In genomic region chr10:92573091-92573797, GRCh38 we compare ENCODE assay signal across 2 cellular contexts.
TF ChIP-seq lines count a peak whose summit lies in the region.

No MANE protein-coding gene starts in this region.

TF ChIP-seq in IMR-90, 13 proteins besides CTCF, POLR2A, EP300 and RAD21:
- TF ChIP-seq MXI1 (IDR thresholded peaks at IDR 0.05; ENCODE audit: borderline replicate concordance, low read depth, low read length) (no peak), BHLHE40 (IDR thresholded peaks at IDR 0.05; ENCODE audit: low read depth, low read length) (no peak), SMC3 (IDR thresholded peaks at IDR 0.05; ENCODE audit: low read depth, low read length) (no peak), RCOR1 (IDR thresholded peaks at IDR 0.05; ENCODE audit: insufficient replicate concordance, low read length) (no peak), CEBPB (IDR thresholded peaks at IDR 0.05; ENCODE audit: low read depth, low read length) (no peak), MAFK (IDR thresholded peaks at IDR 0.05; ENCODE audit: low read depth, low read length) (no peak), RFX5 (IDR thresholded peaks at IDR 0.05; ENCODE audit: low read depth, low read length) (no peak), NFE2L2 (IDR thresholded peaks at IDR 0.05; ENCODE audit: low read depth, low read length) (no peak), CHD1 (IDR thresholded peaks at IDR 0.05; ENCODE audit: low read depth, low read length) (no peak), FOS (IDR thresholded peaks at IDR 0.05; ENCODE audit: low read depth, low read length) (no peak), MAZ (IDR thresholded peaks at IDR 0.05; ENCODE audit: borderline replicate concordance, low read depth, low read length) (no peak)
- TF ChIP-seq, protein P1, sequence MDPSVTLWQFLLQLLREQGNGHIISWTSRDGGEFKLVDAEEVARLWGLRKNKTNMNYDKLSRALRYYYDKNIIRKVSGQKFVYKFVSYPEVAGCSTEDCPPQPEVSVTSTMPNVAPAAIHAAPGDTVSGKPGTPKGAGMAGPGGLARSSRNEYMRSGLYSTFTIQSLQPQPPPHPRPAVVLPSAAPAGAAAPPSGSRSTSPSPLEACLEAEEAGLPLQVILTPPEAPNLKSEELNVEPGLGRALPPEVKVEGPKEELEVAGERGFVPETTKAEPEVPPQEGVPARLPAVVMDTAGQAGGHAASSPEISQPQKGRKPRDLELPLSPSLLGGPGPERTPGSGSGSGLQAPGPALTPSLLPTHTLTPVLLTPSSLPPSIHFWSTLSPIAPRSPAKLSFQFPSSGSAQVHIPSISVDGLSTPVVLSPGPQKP (IDR thresholded peaks at IDR 0.05; ENCODE audit: borderline replicate concordance, low read depth, low read length), result no peak
- TF ChIP-seq, protein P2, sequence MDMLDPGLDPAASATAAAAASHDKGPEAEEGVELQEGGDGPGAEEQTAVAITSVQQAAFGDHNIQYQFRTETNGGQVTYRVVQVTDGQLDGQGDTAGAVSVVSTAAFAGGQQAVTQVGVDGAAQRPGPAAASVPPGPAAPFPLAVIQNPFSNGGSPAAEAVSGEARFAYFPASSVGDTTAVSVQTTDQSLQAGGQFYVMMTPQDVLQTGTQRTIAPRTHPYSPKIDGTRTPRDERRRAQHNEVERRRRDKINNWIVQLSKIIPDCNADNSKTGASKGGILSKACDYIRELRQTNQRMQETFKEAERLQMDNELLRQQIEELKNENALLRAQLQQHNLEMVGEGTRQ (IDR thresholded peaks at IDR 0.05; ENCODE audit: low read depth, low read length), result no peak

TF ChIP-seq in liver, 16 proteins besides CTCF, POLR2A, EP300 and RAD21 (continued from another document):
- TF ChIP-seq ATF3 (IDR thresholded peaks at IDR 0.05), result no peak
- TF ChIP-seq GABPA (IDR thresholded peaks at IDR 0.05 in 1 of 2, conservative IDR thresholded peaks at IDR 0.05 in 1 of 2), result no peak
